In the genomic region with DNA sequence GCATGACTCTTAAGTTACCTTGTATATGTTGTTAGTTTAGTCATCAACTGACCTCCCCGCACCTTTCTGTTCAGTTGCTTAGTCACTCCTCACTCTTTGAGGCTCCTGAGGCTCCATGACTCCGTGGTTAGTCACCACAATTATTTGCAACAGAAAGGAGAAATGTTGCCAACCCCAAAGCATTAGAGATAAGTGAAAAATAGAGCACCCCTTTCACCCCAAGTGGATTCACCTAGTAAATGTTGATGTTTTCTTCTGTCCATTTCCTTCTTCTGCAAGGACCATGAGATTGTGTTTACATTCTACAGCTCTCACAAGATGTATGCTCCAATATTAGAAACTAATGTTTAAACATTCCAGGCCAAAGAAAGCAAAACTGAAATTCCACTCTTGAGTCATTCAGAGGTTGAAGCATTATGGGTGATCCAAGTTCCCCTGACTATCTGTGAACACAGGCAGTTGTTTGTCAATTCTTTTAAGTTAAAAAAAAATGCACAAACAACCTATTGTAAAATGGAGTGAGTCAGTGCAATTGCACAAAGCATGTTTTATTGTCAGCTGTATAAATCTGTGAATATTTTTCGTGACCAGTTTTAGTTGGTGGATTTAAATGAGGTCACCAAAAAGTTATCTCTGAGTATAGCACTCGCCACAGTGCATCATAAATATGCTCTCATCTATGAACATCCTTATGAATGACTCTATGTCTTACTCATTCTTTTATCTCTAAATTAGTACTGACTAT, we compare ENCODE assay signal across 8 cellular contexts.
DNase-seq lines count a peak whose midpoint lies in the region; FAIRE-seq and TF ChIP-seq lines count a peak whose summit lies in the region.

No MANE protein-coding gene starts in this region.

- H3K9ac ChIP-seq in endothelial cell of umbilical vein (replicated peaks; ENCODE audit: extremely low read depth, insufficient read depth, low read length) = peak overlapping the region; percentile 45

- H3K9me3 ChIP-seq in endothelial cell of umbilical vein (replicated peaks; ENCODE audit: control insufficient read depth, insufficient read depth, low read length) = no peaks in the 10 kb centered on the region

- FAIRE-seq in endothelial cell of umbilical vein (lab: Jason Lieb, UNC) = peak; percentile 79

- dilution Hi-C loops in endothelial cell of umbilical vein (cut with MboI; ENCODE audit: extremely low pct_ligation_motif_present, low sequenced_read_pairs) = no loop called here

- CTCF ChIA-PET in endothelial cell of umbilical vein (lab: Charles Lee) = interaction anchor here (0.7 kb wide), 1 partner anchor 241 kb away, joined by 3 read pairs; no protein-coding TSS in a partner anchor

- TF ChIP-seq POLR2A in endothelial cell of umbilical vein (IDR thresholded peaks at IDR 0.05; ENCODE audit: low read depth, low read length) = no peak

- H3K4me2 ChIP-seq in endothelial cell of umbilical vein (ENCODE audit: insufficient read depth, low read length) = peak overlapping the region; percentile 49

- no peaks in the 10 kb centered on the region for H3K79me2 ChIP-seq in endothelial cell of umbilical vein (ENCODE audit: control insufficient read depth, insufficient read depth, low read length)

- peak overlapping the region; percentile 79 for H3K27ac ChIP-seq in endothelial cell of umbilical vein (ENCODE audit: insufficient read depth, low read depth, low read length)

- no peaks in the 10 kb centered on the region for H3K9me1 ChIP-seq in endothelial cell of umbilical vein (replicated peaks; ENCODE audit: control insufficient read depth, extremely low read depth, insufficient read depth, low read length)

- H2AFZ ChIP-seq in endothelial cell of umbilical vein (ENCODE audit: low read depth, low read length) = no peak overlapping the region

- TF ChIP-seq CTCF in endothelial cell of umbilical vein (IDR thresholded peaks at IDR 0.05; ENCODE audit: extremely low read depth in 1 of 2, insufficient read depth in 1 of 2, low read depth in 1 of 2, low read length in 2 of 2) = no peak

- H3K27me3 ChIP-seq in endothelial cell of umbilical vein (ENCODE audit: control insufficient read depth in 2 of 2, insufficient read depth in 2 of 2, low read length in 2 of 2) = no peaks in the 10 kb centered on the region

- no TSS peak for BruUV-seq in endothelial cell of umbilical vein (replicated peaks; lab: Mats Ljungman, UMichigan)

- POLR2A ChIA-PET in endothelial cell of umbilical vein (lab: Charles Lee) = no interaction called here

- intact Hi-C loops in endothelial cell of umbilical vein (cut with micrococcal nuclease) = loop anchor here (1.0 to 5.0 kb wide), 2 partner anchors 278 to 346 kb away; no protein-coding TSS in a partner anchor

- H4K20me1 ChIP-seq in endothelial cell of umbilical vein (replicated peaks; ENCODE audit: control insufficient read depth, extremely low read depth, insufficient read depth, low read length) = no peaks in the 10 kb centered on the region

- no peaks in the 10 kb centered on the region for H3K36me3 ChIP-seq in endothelial cell of umbilical vein (ENCODE audit: control insufficient read depth in 2 of 2, extremely low read depth in 1 of 2, insufficient read depth in 2 of 2, low read length in 2 of 2)

- peaks cover 23% of the 10 kb centered on the region for H3K4me1 ChIP-seq in endothelial cell of umbilical vein (ENCODE audit: control insufficient read depth, extremely low read depth, insufficient read depth, low read length)

- DNase-seq in SKM-1 (lab: John Stamatoyannopoulos, UW; ENCODE audit: unreplicated experiment) (peak; percentile 0), SKM-1 treated with dmso at 0.1 percent for 144 hours (lab: John Stamatoyannopoulos, UW; ENCODE audit: unreplicated experiment) (no peak), HK-2 (ENCODE audit: unreplicated experiment) (peak; percentile 47), endothelial cell of umbilical vein (ENCODE audit: low read depth, low spot score) (peak; percentile 92), skeletal muscle cell (ENCODE audit: low read depth) (peak; percentile 74), NCI-H187 treated with DMSO at 0.1 percent for 48 hours (lab: John Stamatoyannopoulos, UW) (no peak), cerebellum (ENCODE audit: low spot score) (no peak)
- DNase-seq in activated CD4-positive, alpha-beta T cell treated with anti-CD3 and anti-CD28 coated beads, Interleukin-2, amount 50 U/mL, for 48 hours = no peak

- no peak overlapping the region for H3K4me3 ChIP-seq in endothelial cell of umbilical vein (replicated peaks in 1 of 3; ENCODE audit: insufficient read depth in 1 of 3, low read depth in 1 of 3, low read length in 3 of 3)
- H3K4me3 ChIP-seq in skeletal muscle cell (ENCODE audit: low read depth, low read length) = no peak overlapping the region

TF ChIP-seq in endothelial cell of umbilical vein, 7 proteins besides CTCF, POLR2A, EP300 and RAD21:
- TF ChIP-seq MYC (IDR thresholded peaks at IDR 0.05; ENCODE audit: low read depth, low read length) = no peak
- TF ChIP-seq POLR2AphosphoS5 (IDR thresholded peaks at IDR 0.05; ENCODE audit: insufficient read depth, low read depth, low read length) = peak; percentile 49
- TF ChIP-seq JUN (IDR thresholded peaks at IDR 0.05; ENCODE audit: borderline replicate concordance, insufficient read depth, insufficient read length, low read depth) = peak; percentile 76
- TF ChIP-seq, protein P1, sequence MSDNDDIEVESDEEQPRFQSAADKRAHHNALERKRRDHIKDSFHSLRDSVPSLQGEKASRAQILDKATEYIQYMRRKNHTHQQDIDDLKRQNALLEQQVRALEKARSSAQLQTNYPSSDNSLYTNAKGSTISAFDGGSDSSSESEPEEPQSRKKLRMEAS (IDR thresholded peaks at IDR 0.05; ENCODE audit: insufficient read depth, insufficient read length) = no peak
- peak; percentile 92 for TF ChIP-seq FOS (IDR thresholded peaks at IDR 0.05; ENCODE audit: borderline replicate concordance, insufficient read depth, low read length)
- TF ChIP-seq EZH2 (IDR thresholded peaks at IDR 0.05; ENCODE audit: borderline replicate concordance, low read depth, low read length, severe bottlenecking) = no peak
- peak; percentile 76 for TF ChIP-seq GATA2 (IDR thresholded peaks at IDR 0.05; ENCODE audit: insufficient read depth, insufficient read length, low read depth, low read length)

Comparison
In these comparisons a context has a peak if more than half of its experiments do, and no peak if none do; other contexts are left out.
1. DNase-seq: peak in SKM-1 (single experiment), HK-2 (single experiment), endothelial cell of umbilical vein (single experiment) and skeletal muscle cell (single experiment); none in SKM-1 treated with dmso at 0.1 percent for 144 hours (single experiment), NCI-H187 treated with DMSO at 0.1 percent for 48 hours (single experiment), cerebellum (single experiment) and activated CD4-positive, alpha-beta T cell treated with anti-CD3 and anti-CD28 coated beads, Interleukin-2, amount 50 U/mL, for 48 hours (0 of 2).